8 cellular contexts compared by ENCODE assay signal in genomic region chr7:27150568-27151340, GRCh38. TPM values are rescaled to one million over a fixed set of nuclear protein-coding genes. Genes with fewer than 3 reads are reported as not detected.
DNase-seq lines count a peak whose midpoint lies in the region; ATAC-seq and TF ChIP-seq lines count a peak whose summit lies in the region.

No MANE protein-coding gene starts in this region.

- H3K27ac Mint-ChIP-seq in CD4-positive, CD25-positive, alpha-beta regulatory T cell: peak overlapping the region in 1 of 3 donors; percentile 38
- H3K27ac Mint-ChIP-seq in activated T-helper 1 cell treated with anti-CD3 and anti-CD28 coated beads, Interleukin-12 subunit alpha, Interleukin-12 subunit beta, Interleukin-2, Interleukin-4 antibody, amounts not matched to agents 30 ng/mL and 10 ng/mL and 1 ng/mL, durations not matched to agents 14 hours and 24 hours and 36 hours: peak overlapping the region; percentile 7

- peaks cover 0 to 10% (median 0%) of the 10 kb centered on the region in 7 donors for H3K9me3 Mint-ChIP-seq in CD4-positive, CD25-positive, alpha-beta regulatory T cell
- no peaks in the 10 kb centered on the region for H3K9me3 Mint-ChIP-seq in activated T-helper 1 cell treated with anti-CD3 and anti-CD28 coated beads, Interleukin-12 subunit alpha, Interleukin-12 subunit beta, Interleukin-2, Interleukin-4 antibody, amounts not matched to agents 30 ng/mL and 10 ng/mL and 1 ng/mL, durations not matched to agents 14 hours and 24 hours and 36 hours

- peak overlapping the region; percentile 91 for H3K4me2 ChIP-seq in OCI-LY1 (ENCODE audit: low read length)

- H3K36me3 Mint-ChIP-seq in CD4-positive, CD25-positive, alpha-beta regulatory T cell: no peaks in the 10 kb centered on the region
- H3K36me3 Mint-ChIP-seq in activated T-helper 1 cell treated with anti-CD3 and anti-CD28 coated beads, Interleukin-12 subunit alpha, Interleukin-12 subunit beta, Interleukin-2, Interleukin-4 antibody, amounts not matched to agents 30 ng/mL and 10 ng/mL and 1 ng/mL, durations not matched to agents 14 hours and 24 hours and 36 hours (ENCODE audit: low read depth): peaks cover 3% of the 10 kb centered on the region

- H2AFZ ChIP-seq in OCI-LY1 (ENCODE audit: low read length) (peak overlapping the region; percentile 36), neuron (ENCODE audit: low read depth, low read length) (peak overlapping the region; percentile 34)

- H3K27ac ChIP-seq in CD4-positive, CD25-positive, alpha-beta regulatory T cell (ENCODE audit: insufficient read depth, low read length, poor library complexity, severe bottlenecking): no peak overlapping the region
- H3K27ac ChIP-seq in OCI-LY1 (ENCODE audit: low read depth, low read length, poor library complexity, severe bottlenecking) (no peak overlapping the region), upper lobe of left lung (peak overlapping the region; percentile 84 to 95 (median 88))

- H3K27me3 ChIP-seq in CD4-positive, CD25-positive, alpha-beta regulatory T cell (ENCODE audit: control insufficient read depth, insufficient read depth, low read length): peaks cover 61% of the 10 kb centered on the region
- peaks cover 24% of the 10 kb centered on the region; the same call in 1 of the 2 replicates for H3K27me3 ChIP-seq in OCI-LY1 (ENCODE audit: insufficient read depth, low read length)
- H3K27me3 ChIP-seq in neuron (ENCODE audit: insufficient read depth, low read length): peaks cover 96% of the 10 kb centered on the region
- H3K27me3 ChIP-seq in upper lobe of left lung: peaks cover 0 to 67% (median 37%) of the 10 kb centered on the region in 4 donors

- peak overlapping the region; percentile 46 to 96 (median 83) for H3K4me3 Mint-ChIP-seq in CD4-positive, CD25-positive, alpha-beta regulatory T cell
- H3K4me3 Mint-ChIP-seq in activated T-helper 1 cell treated with anti-CD3 and anti-CD28 coated beads, Interleukin-12 subunit alpha, Interleukin-12 subunit beta, Interleukin-2, Interleukin-4 antibody, amounts not matched to agents 30 ng/mL and 10 ng/mL and 1 ng/mL, durations not matched to agents 14 hours and 24 hours and 36 hours: peak overlapping the region; percentile 57

- DNase-seq in CD4-positive, CD25-positive, alpha-beta regulatory T cell: peak; percentile 45 to 75 (median 67)
- DNase-seq in activated T-helper 1 cell treated with anti-CD3 and anti-CD28 coated beads, Interleukin-12 subunit alpha, Interleukin-12 subunit beta, Interleukin-2, Interleukin-4 antibody, amounts not matched to agents 30 ng/mL and 10 ng/mL and 1 ng/mL, durations not matched to agents 14 hours and 24 hours and 36 hours (ENCODE audit: low spot score): peak; percentile 46
- peak; percentile 77 for DNase-seq in fibroblast of villous mesenchyme (ENCODE audit: low read depth)
- peak; percentile 64 to 95 for DNase-seq in upper lobe of left lung

- peak overlapping the region; percentile 64 for H3K4me3 ChIP-seq in CD4-positive, CD25-positive, alpha-beta regulatory T cell (ENCODE audit: low read depth, low read length)
- H3K4me3 ChIP-seq in OCI-LY1 (ENCODE audit: low read depth, low read length, poor library complexity, severe bottlenecking) (peak overlapping the region; percentile 63), fibroblast of villous mesenchyme (ENCODE audit: low read depth, low read length) (peak overlapping the region; percentile 77), neuron (ENCODE audit: low read length) (peak overlapping the region; percentile 43), upper lobe of left lung (peak overlapping the region; percentile 16 to 74 (median 46))

- TF ChIP-seq CTCF in OCI-LY1 (IDR thresholded peaks at IDR 0.05; ENCODE audit: low read length) (peak; percentile 96), fibroblast of villous mesenchyme (IDR thresholded peaks at IDR 0.05; ENCODE audit: insufficient read depth, low read depth, low read length) (peak; percentile 80), upper lobe of left lung (IDR thresholded peaks at IDR 0.05) (peak; percentile 85 to 92 (median 88))

- no peaks in the 10 kb centered on the region for H4K20me1 ChIP-seq in OCI-LY1 (ENCODE audit: insufficient read depth, low read length)

- H3K36me3 ChIP-seq in CD4-positive, CD25-positive, alpha-beta regulatory T cell (ENCODE audit: control insufficient read depth, insufficient read depth, low read length): no peaks in the 10 kb centered on the region
- H3K36me3 ChIP-seq in OCI-LY1 (ENCODE audit: insufficient read depth, low read length) (no peaks in the 10 kb centered on the region), neuron (ENCODE audit: insufficient read depth, low read length) (no peaks in the 10 kb centered on the region), upper lobe of left lung (no peaks in the 10 kb centered on the region)

- no peaks in the 10 kb centered on the region for H3F3A ChIP-seq in OCI-LY1 (ENCODE audit: insufficient read depth, low read length)

- 2 to 3% methylated on average over 42 to 58 of the region's 58 CpGs for WGBS in upper lobe of left lung, 2 donors

- peaks cover 95% of the 10 kb centered on the region for H3K27me3 Mint-ChIP-seq in CD4-positive, CD25-positive, alpha-beta regulatory T cell
- H3K27me3 Mint-ChIP-seq in activated T-helper 1 cell treated with anti-CD3 and anti-CD28 coated beads, Interleukin-12 subunit alpha, Interleukin-12 subunit beta, Interleukin-2, Interleukin-4 antibody, amounts not matched to agents 30 ng/mL and 10 ng/mL and 1 ng/mL, durations not matched to agents 14 hours and 24 hours and 36 hours (ENCODE audit: insufficient read depth): peaks cover 88% of the 10 kb centered on the region

- H3K4me1 Mint-ChIP-seq in CD4-positive, CD25-positive, alpha-beta regulatory T cell: peaks cover 10 to 58% (median 29%) of the 10 kb centered on the region in 4 donors
- H3K4me1 Mint-ChIP-seq in activated T-helper 1 cell treated with anti-CD3 and anti-CD28 coated beads, Interleukin-12 subunit alpha, Interleukin-12 subunit beta, Interleukin-2, Interleukin-4 antibody, amounts not matched to agents 30 ng/mL and 10 ng/mL and 1 ng/mL, durations not matched to agents 14 hours and 24 hours and 36 hours (ENCODE audit: low read depth): peaks cover 18% of the 10 kb centered on the region

- TF ChIP-seq POLR2A in upper lobe of left lung (IDR thresholded peaks at IDR 0.05): peak in 2 of 4 donors; percentile 56 to 58

- intact Hi-C loops in activated T-helper 1 cell treated with anti-CD3 and anti-CD28 coated beads, Interleukin-12 subunit alpha, Interleukin-12 subunit beta, Interleukin-2, Interleukin-4 antibody, amounts not matched to agents 30 ng/mL and 10 ng/mL and 1 ng/mL, durations not matched to agents 14 hours and 24 hours and 36 hours (cut with micrococcal nuclease): loop anchor here (2.0 to 5.0 kb wide), 2 partner anchors 16 to 53 kb away; partner anchors contain the start of gene HOXA1

- peak; percentile 80 to 84 for ATAC-seq in CD4-positive, CD25-positive, alpha-beta regulatory T cell (ENCODE audit: low read depth in 2 of 2)
- ATAC-seq in GM19324 (IDR thresholded peaks at IDR 0.05; ENCODE audit: low FRiP score, unreplicated experiment): peak; percentile 77
- ATAC-seq in HG03460 (IDR thresholded peaks at IDR 0.05; ENCODE audit: unreplicated experiment): peak; percentile 74
- peak; percentile 64 to 87 for ATAC-seq in upper lobe of left lung (ENCODE audit: low FRiP score in 2 of 2)

- no peaks in the 10 kb centered on the region for H3K79me2 ChIP-seq in OCI-LY1 (ENCODE audit: insufficient read depth, low read length)

- peaks cover 45% of the 10 kb centered on the region for H3K4me1 ChIP-seq in CD4-positive, CD25-positive, alpha-beta regulatory T cell (ENCODE audit: control insufficient read depth, insufficient read depth, low read length, poor library complexity, severe bottlenecking)
- H3K4me1 ChIP-seq in OCI-LY1 (ENCODE audit: insufficient read depth, low read length, severe bottlenecking) (peaks cover 49% of the 10 kb centered on the region), neuron (ENCODE audit: insufficient read depth, low read length) (peaks cover 10% of the 10 kb centered on the region), upper lobe of left lung (peaks cover 37 to 54% (median 45%) of the 10 kb centered on the region in 4 donors)

- no peak for TF ChIP-seq EP300 in upper lobe of left lung (IDR thresholded peaks at IDR 0.05)

- H3K9ac ChIP-seq in OCI-LY1 (ENCODE audit: low read length): peak overlapping the region; percentile 63

- no peaks in the 10 kb centered on the region for H3K9me3 ChIP-seq in CD4-positive, CD25-positive, alpha-beta regulatory T cell (ENCODE audit: control insufficient read depth in 2 of 2, low read length in 2 of 2)
- H3K9me3 ChIP-seq in OCI-LY1 (ENCODE audit: low read length): no peaks in the 10 kb centered on the region
- peaks cover 8% of the 10 kb centered on the region for H3K9me3 ChIP-seq in neuron (ENCODE audit: low read length)
- no peaks in the 10 kb centered on the region for H3K9me3 ChIP-seq in upper lobe of left lung

- no peaks in the 10 kb centered on the region for H3K9me2 ChIP-seq in OCI-LY1 (ENCODE audit: low read depth, low read length)

RNA-seq across cellular contexts. Expression of gene HOXA3, which starts 1.6 kb away (rescaled TPM):
- total RNA-seq in CD4-positive, CD25-positive, alpha-beta regulatory T cell: not detected
- under 1 TPM in 1 of 4 donors, not detected in 3; 0.13 TPM for polyA plus RNA-seq in CD4-positive, CD25-positive, alpha-beta regulatory T cell
- total RNA-seq in activated T-helper 1 cell treated with anti-CD3 and anti-CD28 coated beads, Interleukin-12 subunit alpha, Interleukin-12 subunit beta, Interleukin-2, Interleukin-4 antibody, amounts not matched to agents 30 ng/mL and 10 ng/mL and 1 ng/mL, durations not matched to agents 14 hours and 24 hours and 36 hours: not detected in 2 replicates
- 9.3 and 11.7 TPM in 2 replicates for total RNA-seq in fibroblast of villous mesenchyme
- 10 to 100 TPM in 1 of 6 donors, 1 to 10 TPM in 3, under 1 TPM in 2; 0.20 to 11.4 (median 3.5) TPM for total RNA-seq in upper lobe of left lung

RNA-seq across cellular contexts. Expression of gene HOXA6, which starts 3.2 kb away (rescaled TPM):
- not detected for total RNA-seq in CD4-positive, CD25-positive, alpha-beta regulatory T cell
- not detected for polyA plus RNA-seq in CD4-positive, CD25-positive, alpha-beta regulatory T cell
- not detected in 2 replicates for total RNA-seq in activated T-helper 1 cell treated with anti-CD3 and anti-CD28 coated beads, Interleukin-12 subunit alpha, Interleukin-12 subunit beta, Interleukin-2, Interleukin-4 antibody, amounts not matched to agents 30 ng/mL and 10 ng/mL and 1 ng/mL, durations not matched to agents 14 hours and 24 hours and 36 hours
- total RNA-seq in fibroblast of villous mesenchyme (10.6 and 11.2 TPM in 2 replicates), upper lobe of left lung (1 to 10 TPM in 4 of 6 donors, under 1 TPM in 1, not detected in 1; 0.61 to 8.4 (median 4.0) TPM)

RNA-seq across cellular contexts. Expression of gene HOXA7, which starts 5.7 kb away (rescaled TPM):
- not detected for total RNA-seq in CD4-positive, CD25-positive, alpha-beta regulatory T cell
- not detected for polyA plus RNA-seq in CD4-positive, CD25-positive, alpha-beta regulatory T cell
- not detected in 2 replicates for total RNA-seq in activated T-helper 1 cell treated with anti-CD3 and anti-CD28 coated beads, Interleukin-12 subunit alpha, Interleukin-12 subunit beta, Interleukin-2, Interleukin-4 antibody, amounts not matched to agents 30 ng/mL and 10 ng/mL and 1 ng/mL, durations not matched to agents 14 hours and 24 hours and 36 hours
- total RNA-seq in fibroblast of villous mesenchyme: 2.2 and 2.3 TPM in 2 replicates
- 1 to 10 TPM in 3 of 6 donors, under 1 TPM in 1, not detected in 2; 0.46 to 3.3 (median 2.5) TPM for total RNA-seq in upper lobe of left lung

RNA-seq across cellular contexts. Expression of gene HOXA5, which starts 7.3 kb away (rescaled TPM):
- total RNA-seq in CD4-positive, CD25-positive, alpha-beta regulatory T cell: not detected
- not detected for polyA plus RNA-seq in CD4-positive, CD25-positive, alpha-beta regulatory T cell
- not detected in 2 replicates for total RNA-seq in activated T-helper 1 cell treated with anti-CD3 and anti-CD28 coated beads, Interleukin-12 subunit alpha, Interleukin-12 subunit beta, Interleukin-2, Interleukin-4 antibody, amounts not matched to agents 30 ng/mL and 10 ng/mL and 1 ng/mL, durations not matched to agents 14 hours and 24 hours and 36 hours
- total RNA-seq in fibroblast of villous mesenchyme (7.4 and 10.8 TPM in 2 replicates), upper lobe of left lung (10 to 100 TPM in 5 of 6 donors, 1 to 10 TPM in 1; 7.8 to 79.9 (median 16.9) TPM)

RNA-seq across cellular contexts. Expression of gene HOXA9, which starts 14.6 kb away (rescaled TPM):
- total RNA-seq in CD4-positive, CD25-positive, alpha-beta regulatory T cell: 1.1 TPM
- under 1 TPM in 1 of 4 donors, not detected in 3; 0.20 TPM for polyA plus RNA-seq in CD4-positive, CD25-positive, alpha-beta regulatory T cell
- not detected in 2 replicates for total RNA-seq in activated T-helper 1 cell treated with anti-CD3 and anti-CD28 coated beads, Interleukin-12 subunit alpha, Interleukin-12 subunit beta, Interleukin-2, Interleukin-4 antibody, amounts not matched to agents 30 ng/mL and 10 ng/mL and 1 ng/mL, durations not matched to agents 14 hours and 24 hours and 36 hours
- 17.1 and 20.3 TPM in 2 replicates for total RNA-seq in fibroblast of villous mesenchyme
- total RNA-seq in upper lobe of left lung: 1 to 10 TPM in 2 of 6 donors, under 1 TPM in 3, not detected in 1; 0.30 to 6.1 (median 0.49) TPM

Comparison
In these comparisons a context has a peak if more than half of its experiments do, and no peak if none do; other contexts are left out.
1. H3K27ac ChIP-seq: peak in upper lobe of left lung (4 of 4); none in CD4-positive, CD25-positive, alpha-beta regulatory T cell (single experiment) and OCI-LY1 (single experiment).
2. Peak in every context shown above with its lines, with median percentiles within 50 percentile points of each other: ATAC-seq, DNase-seq, H3K4me3 ChIP-seq and CTCF ChIP-seq.